Comparison of ENCODE assay signal across 1 cellular context in the genomic region with DNA sequence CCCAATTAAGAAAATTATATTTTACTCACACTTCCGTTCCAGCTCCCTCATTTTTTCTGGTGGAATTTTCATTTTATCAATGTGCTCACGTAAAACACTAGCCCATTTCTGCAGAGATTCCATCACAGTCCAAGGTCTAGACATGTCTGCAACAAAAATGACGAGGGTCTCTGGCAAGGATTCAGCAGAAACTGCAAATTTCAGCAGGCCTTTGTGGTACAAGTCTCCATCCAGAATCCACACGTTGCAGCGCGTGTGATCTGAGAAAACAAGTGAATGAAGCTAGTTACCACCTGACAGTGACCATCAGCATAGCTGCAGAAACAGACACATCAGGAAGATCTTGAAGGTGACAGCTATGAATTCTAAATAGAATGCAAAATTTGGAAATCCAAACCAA.
TF ChIP-seq lines count a peak whose summit lies in the region.

No MANE protein-coding gene starts in this region.

TF ChIP-seq in endothelial cell of umbilical vein, 7 proteins besides CTCF, POLR2A, EP300 and RAD21:
- no peak for TF ChIP-seq GATA2 (IDR thresholded peaks at IDR 0.05; ENCODE audit: insufficient read depth, insufficient read length, low read depth, low read length)
- no peak for TF ChIP-seq EZH2 (IDR thresholded peaks at IDR 0.05; ENCODE audit: borderline replicate concordance, low read depth, low read length, severe bottlenecking)
- no peak for TF ChIP-seq POLR2AphosphoS5 (IDR thresholded peaks at IDR 0.05; ENCODE audit: insufficient read depth, low read depth, low read length)
- TF ChIP-seq, protein P1, sequence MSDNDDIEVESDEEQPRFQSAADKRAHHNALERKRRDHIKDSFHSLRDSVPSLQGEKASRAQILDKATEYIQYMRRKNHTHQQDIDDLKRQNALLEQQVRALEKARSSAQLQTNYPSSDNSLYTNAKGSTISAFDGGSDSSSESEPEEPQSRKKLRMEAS (IDR thresholded peaks at IDR 0.05; ENCODE audit: insufficient read depth, insufficient read length) = no peak
- no peak for TF ChIP-seq JUN (IDR thresholded peaks at IDR 0.05; ENCODE audit: borderline replicate concordance, insufficient read depth, insufficient read length, low read depth)
